9 cellular contexts compared by ENCODE assay signal in genomic region chr15:98177950-98178848, GRCh38.
DNase-seq lines count a peak whose midpoint lies in the region; ATAC-seq, FAIRE-seq and TF ChIP-seq lines count a peak whose summit lies in the region.
"Had no signal": no experiment of that assay in that cellular context is flagged by ENCODE, and none has a peak within 500 bp of the region (broad histone marks: within the 10 kb centered on the region; RNA-seq: fewer than 3 reads in every experiment).

No MANE protein-coding gene starts in this region.

- TF ChIP-seq CTCF in astrocyte of the cerebellum (IDR thresholded peaks at IDR 0.05; ENCODE audit: low read depth, low read length, missing control alignments), result peak; percentile 87

- ATAC-seq in GM18519 (IDR thresholded peaks at IDR 0.05; ENCODE audit: low FRiP score, unreplicated experiment), result peak; percentile 88

- no peaks in the 10 kb centered on the region for H4K20me1 ChIP-seq in BLaER1

- peak overlapping the region; percentile 23; the same call in 1 of the 2 replicates for H3K4me2 ChIP-seq in BLaER1

- H3K27me3 ChIP-seq in BLaER1, result no peaks in the 10 kb centered on the region
- peaks cover 0 to 2% of the 10 kb centered on the region in 2 donors for H3K27me3 ChIP-seq in small intestine (ENCODE audit: control insufficient read depth in 2 of 2, insufficient read depth in 2 of 2, low read length in 2 of 2)

- H3K4me3 ChIP-seq in BLaER1 (no peak overlapping the region), astrocyte of the cerebellum (ENCODE audit: low read depth, low read length) (no peak overlapping the region), small intestine (ENCODE audit: low read depth in 1 of 2, low read length in 2 of 2) (no peak overlapping the region)
- H3K4me3 ChIP-seq: SJSA1 had no signal

- DNase-seq in HS-5 (ENCODE audit: low read depth) (peak; percentile 56), OCI-M1 (lab: John Stamatoyannopoulos, UW) (peak; percentile 81), astrocyte of the cerebellum (ENCODE audit: low read depth) (peak; percentile 72), hippocampal formation (lab: John Stamatoyannopoulos, UW) (peak; percentile 7 to 73), small intestine (peak; percentile 67)
- DNase-seq in activated CD8-positive, alpha-beta memory T cell treated with anti-CD3 and anti-CD28 coated beads for 24 hours, result no peak

- H3K4me1 ChIP-seq in BLaER1, result peaks cover 58% of the 10 kb centered on the region
- H3K4me1 ChIP-seq in small intestine (ENCODE audit: control insufficient read depth in 2 of 2, insufficient read depth in 1 of 2, low read depth in 1 of 2, low read length in 1 of 2), result no peaks in the 10 kb centered on the region
- H3K4me1 ChIP-seq: SJSA1 had no signal

- 8 to 13% (median 11%) methylated on average over 13 of the region's 13 CpGs for WGBS in small intestine, 3 donors

- no peaks in the 10 kb centered on the region for H3K9me3 ChIP-seq in BLaER1
- no peaks in the 10 kb centered on the region for H3K9me3 ChIP-seq in small intestine (ENCODE audit: control insufficient read depth, low read depth)
- H3K9me3 ChIP-seq: SJSA1 had no signal

- no peaks in the 10 kb centered on the region for H3K36me3 ChIP-seq in BLaER1
- no peaks in the 10 kb centered on the region for H3K36me3 ChIP-seq in small intestine (ENCODE audit: control insufficient read depth in 2 of 2, insufficient read depth in 2 of 2, low read length in 2 of 2)
- H3K36me3 ChIP-seq: SJSA1 had no signal

- H3K27ac ChIP-seq in BLaER1, result no peak overlapping the region
- H3K27ac ChIP-seq in small intestine (ENCODE audit: low read depth in 1 of 2, low read length in 1 of 2), result no peak overlapping the region
- H3K27ac ChIP-seq: SJSA1 had no signal

- FAIRE-seq in small intestine (lab: Jason Lieb, UNC), result no peak

- in situ Hi-C loops in astrocyte of the cerebellum (cut with HindIII; ENCODE audit: low sequenced_read_pairs), result no loop called here

- no peak overlapping the region for H3K9ac ChIP-seq in BLaER1
